9 cellular contexts compared by ENCODE assay signal in genomic region chr1:200372095-200372884, GRCh38. TPM values are rescaled to one million over a fixed set of nuclear protein-coding genes. Genes with fewer than 3 reads are reported as not detected.
DNase-seq lines count a peak whose midpoint lies in the region; ATAC-seq and TF ChIP-seq lines count a peak whose summit lies in the region.
"Had no signal": no experiment of that assay in that cellular context is flagged by ENCODE, and none has a peak within 500 bp of the region (broad histone marks: within the 10 kb centered on the region; RNA-seq: fewer than 3 reads in every experiment).

No MANE protein-coding gene starts in this region.

- DNase-seq in HK-2 (ENCODE audit: unreplicated experiment), result peak; percentile 23
- peak; percentile 16 for DNase-seq in T1000 (lab: John Stamatoyannopoulos, UW)
- DNase-seq in foreskin fibroblast, result peak; percentile 88 to 91
- DNase-seq in omental fat pad (ENCODE audit: low spot score), result no peak
- DNase-seq in NCI-H345 (lab: John Stamatoyannopoulos, UW), result no peak
- DNase-seq: activated effector memory CD4-positive, alpha-beta T cell treated with anti-CD3 and anti-CD28 coated beads, Interleukin-2, amount 50 U/mL, for 16 hours; foreskin melanocyte had no signal

- ATAC-seq in omental fat pad (ENCODE audit: low FRiP score) (no peak), HG03439 (IDR thresholded peaks at IDR 0.05; ENCODE audit: unreplicated experiment) (no peak)

- no peak overlapping the region for H3K4me3 ChIP-seq in foreskin fibroblast (ENCODE audit: low read depth in 1 of 2, low read length in 2 of 2)

- no peak for TF ChIP-seq CTCF in foreskin fibroblast (IDR thresholded peaks at IDR 0.05; ENCODE audit: low read depth, low read length)
- no peak for TF ChIP-seq CTCF in omental fat pad (IDR thresholded peaks at IDR 0.05)

- H3K27ac ChIP-seq in temporal lobe (ENCODE audit: low read depth, low read length), result peak overlapping the region; percentile 87

RNA-seq across cellular contexts. Expression of gene ZNF281, which starts 37.5 kb away (rescaled TPM):
- total RNA-seq in temporal lobe, result 33.4 TPM
- total RNA-seq in omental fat pad, result 10 to 100 TPM; 13.0 to 18.7 (median 15.6) TPM

Comparison
In these comparisons a context has a peak if more than half of its experiments do, and no peak if none do; other contexts are left out.
1. DNase-seq: peak in HK-2 (single experiment), T1000 (single experiment) and foreskin fibroblast (2 of 2); none in omental fat pad (single experiment) and NCI-H345 (single experiment).